ENCODE assay signal across 10 cellular contexts in the genomic region with DNA sequence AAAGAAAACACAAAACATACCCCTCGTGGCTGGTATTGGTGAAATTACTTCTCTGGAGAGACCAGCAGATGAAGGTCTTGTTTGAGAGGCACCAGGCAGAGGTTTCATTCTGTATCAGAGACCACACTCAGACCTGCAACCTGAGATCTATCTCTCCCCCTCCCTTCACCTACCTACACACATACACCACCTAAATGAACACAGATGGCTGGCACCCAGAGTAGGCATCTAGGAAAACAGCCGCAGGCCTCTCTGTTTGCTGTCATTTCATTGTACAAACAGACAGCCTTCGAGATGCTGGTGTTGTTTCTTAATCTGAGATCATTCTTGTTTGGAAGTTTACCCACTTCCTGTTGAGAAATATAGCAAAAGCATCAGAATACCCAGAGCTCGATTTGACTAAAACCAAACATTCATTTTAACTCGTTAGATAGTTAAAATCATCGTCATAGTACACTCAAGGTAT.
DNase-seq lines count a peak whose midpoint lies in the region; ATAC-seq and TF ChIP-seq lines count a peak whose summit lies in the region.
"Had no signal": no experiment of that assay in that cellular context is flagged by ENCODE, and none has a peak within 500 bp of the region (broad histone marks: within the 10 kb centered on the region; RNA-seq: fewer than 3 reads in every experiment).

No MANE protein-coding gene starts in this region.

- CTCF ChIA-PET in activated CD8-positive, alpha-beta T cell treated with anti-CD3 and anti-CD28 coated beads, Interleukin-2, amount 10 ng/mL, durations not matched to agents 7 days and 5 days (lab: Charles Lee) = interaction anchor here (1.2 kb wide), 1 partner anchor 531 kb away, joined by 3 read pairs; no protein-coding TSS in a partner anchor
- CTCF ChIA-PET in RWPE1 (lab: Yijun Ruan, JAX) = no interaction called here

- POLR2A ChIA-PET in activated CD8-positive, alpha-beta T cell treated with anti-CD3 and anti-CD28 coated beads, Interleukin-2, amount 10 ng/mL, durations not matched to agents 7 days and 5 days (lab: Charles Lee) = no interaction called here
- POLR2A ChIA-PET in RWPE1 (lab: Yijun Ruan, JAX; ENCODE audit: low non-redundant PET) = no interaction called here

- no peak overlapping the region for H3K4me3 Mint-ChIP-seq in activated CD8-positive, alpha-beta T cell treated with anti-CD3 and anti-CD28 coated beads, Interleukin-2, amount 10 ng/mL, durations not matched to agents 7 days and 5 days

- ATAC-seq in GM18502 (IDR thresholded peaks at IDR 0.05; ENCODE audit: poor library complexity, unreplicated experiment) (peak; percentile 81), GM21723 (IDR thresholded peaks at IDR 0.05; ENCODE audit: unreplicated experiment) (peak; percentile 60), HG03175 (IDR thresholded peaks at IDR 0.05; ENCODE audit: unreplicated experiment) (no peak)
- ATAC-seq in activated CD8-positive, alpha-beta T cell treated with anti-CD3 and anti-CD28 coated beads, Interleukin-2, amount 10 ng/mL, durations not matched to agents 7 days and 5 days = peak; percentile 68
- ATAC-seq: gastroesophageal sphincter had no signal

- no peak overlapping the region for H3K4me3 ChIP-seq in ascending aorta
- H3K4me3 ChIP-seq: gastroesophageal sphincter had no signal

- no peaks in the 10 kb centered on the region for H3K36me3 Mint-ChIP-seq in activated CD8-positive, alpha-beta T cell treated with anti-CD3 and anti-CD28 coated beads, Interleukin-2, amount 10 ng/mL, durations not matched to agents 7 days and 5 days (ENCODE audit: low read depth)

- no peaks in the 10 kb centered on the region for H3K4me1 ChIP-seq in ascending aorta
- H3K4me1 ChIP-seq: gastroesophageal sphincter had no signal

- peaks cover 14% of the 10 kb centered on the region for H3K4me1 Mint-ChIP-seq in activated CD8-positive, alpha-beta T cell treated with anti-CD3 and anti-CD28 coated beads, Interleukin-2, amount 10 ng/mL, durations not matched to agents 7 days and 5 days (ENCODE audit: low read depth)

- H3K27me3 Mint-ChIP-seq in activated CD8-positive, alpha-beta T cell treated with anti-CD3 and anti-CD28 coated beads, Interleukin-2, amount 10 ng/mL, durations not matched to agents 7 days and 5 days (ENCODE audit: low read depth) = peaks cover 17% of the 10 kb centered on the region

- no peaks in the 10 kb centered on the region for H3K36me3 ChIP-seq in ascending aorta
- H3K36me3 ChIP-seq: gastroesophageal sphincter had no signal

- H3K27me3 ChIP-seq in ascending aorta = no peaks in the 10 kb centered on the region
- H3K27me3 ChIP-seq: gastroesophageal sphincter had no signal

- peak; percentile 89 for DNase-seq in NCI-H146 treated with DMSO at 0.1 percent for 48 hours (lab: John Stamatoyannopoulos, UW; ENCODE audit: unreplicated experiment)
- DNase-seq in activated CD8-positive, alpha-beta T cell treated with anti-CD3 and anti-CD28 coated beads, Interleukin-2, amount 10 ng/mL, durations not matched to agents 7 days and 5 days = peak; percentile 24
- no peak for DNase-seq in NK-92 (lab: John Stamatoyannopoulos, UW; ENCODE audit: unreplicated experiment)
- DNase-seq in ascending aorta (ENCODE audit: low spot score in 2 of 2) = no peak
- DNase-seq in RWPE1 (ENCODE audit: low spot score) = no peak
- DNase-seq: SIG-M5 had no signal

- no peaks in the 10 kb centered on the region for H3K9me3 ChIP-seq in ascending aorta
- H3K9me3 ChIP-seq: gastroesophageal sphincter had no signal

- peak overlapping the region; percentile 39 for H3K27ac Mint-ChIP-seq in activated CD8-positive, alpha-beta T cell treated with anti-CD3 and anti-CD28 coated beads, Interleukin-2, amount 10 ng/mL, durations not matched to agents 7 days and 5 days

- H3K27ac ChIP-seq in ascending aorta (no peak overlapping the region), RWPE1 (no peak overlapping the region)
- H3K27ac ChIP-seq: gastroesophageal sphincter had no signal

- H3K9me3 Mint-ChIP-seq in activated CD8-positive, alpha-beta T cell treated with anti-CD3 and anti-CD28 coated beads, Interleukin-2, amount 10 ng/mL, durations not matched to agents 7 days and 5 days (ENCODE audit: insufficient read depth) = no peaks in the 10 kb centered on the region

- intact Hi-C loops in ascending aorta (cut with DNase I) = no loop called here

- no peak for TF ChIP-seq CTCF in ascending aorta (IDR thresholded peaks at IDR 0.05)
- no peak for TF ChIP-seq CTCF in RWPE1 (conservative IDR thresholded peaks at IDR 0.05; ENCODE audit: low read depth)

Comparison
In these comparisons a context has a peak if more than half of its experiments do, and no peak if none do; other contexts are left out.
1. DNase-seq: peak in NCI-H146 treated with DMSO at 0.1 percent for 48 hours (single experiment) and activated CD8-positive, alpha-beta T cell treated with anti-CD3 and anti-CD28 coated beads, Interleukin-2, amount 10 ng/mL, durations not matched to agents 7 days and 5 days (single experiment); none in NK-92 (single experiment), ascending aorta (0 of 2) and RWPE1 (single experiment).